ENCODE assay signal across 13 cellular contexts in genomic region chr2:54669677-54670484, GRCh38. TPM values are rescaled to one million over a fixed set of nuclear protein-coding genes. Genes with fewer than 3 reads are reported as not detected.
DNase-seq lines count a peak whose midpoint lies in the region; ATAC-seq and TF ChIP-seq lines count a peak whose summit lies in the region.
"Had no signal": no experiment of that assay in that cellular context is flagged by ENCODE, and none has a peak within 500 bp of the region (broad histone marks: within the 10 kb centered on the region; RNA-seq: fewer than 3 reads in every experiment).

No MANE protein-coding gene starts in this region.

- no peak for ATAC-seq in CD4-positive, alpha-beta T cell (ENCODE audit: poor library complexity)
- no peak for ATAC-seq in natural killer cell treated with Interleukin-12 subunit alpha and Interleukin-12 subunit beta and Interleukin-15 and Interleukin-18, amount 100 ng/mL, for 72 hours

- DNase-seq in CD4-positive, alpha-beta T cell, result no peak
- DNase-seq in OCI-M1 (lab: John Stamatoyannopoulos, UW) (peak; percentile 67), fibroblast of lung (ENCODE audit: low read depth in 2 of 2) (peak; percentile 39 to 90), renal cortical epithelial cell (ENCODE audit: low read depth) (peak; percentile 57), NCI-H146 treated with DMSO at 0.1 percent for 48 hours (lab: John Stamatoyannopoulos, UW; ENCODE audit: unreplicated experiment) (no peak), neural progenitor cell (ENCODE audit: low spot score) (no peak), cerebellar nuclear complex (lab: John Stamatoyannopoulos, UW) (no peak)
- no peak for DNase-seq in natural killer cell treated with Interleukin-12 subunit alpha and Interleukin-12 subunit beta and Interleukin-15 and Interleukin-18, amount 100 ng/mL, for 72 hours (ENCODE audit: low spot score)
- DNase-seq: activated CD4-positive, CD25-positive, alpha-beta regulatory T cell treated with anti-CD3 and anti-CD28 coated beads, Interleukin-2, amount 50 U/mL, for 72 hours; GDM1; H9; NCI-H1105 had no signal

- H3K27me3 Mint-ChIP-seq in CD4-positive, alpha-beta T cell, result no peaks in the 10 kb centered on the region
- H3K27me3 Mint-ChIP-seq in natural killer cell treated with Interleukin-12 subunit alpha and Interleukin-12 subunit beta and Interleukin-15 and Interleukin-18, amount 100 ng/mL, for 72 hours, result peaks cover 0 to 8% of the 10 kb centered on the region in 2 donors
- H3K27me3 Mint-ChIP-seq in neural progenitor cell (ENCODE audit: insufficient read depth, low read depth), result no peaks in the 10 kb centered on the region

- H3K27ac Mint-ChIP-seq in CD4-positive, alpha-beta T cell, result peak overlapping the region; percentile 2
- peak overlapping the region in 1 of 2 donors; percentile 29 for H3K27ac Mint-ChIP-seq in natural killer cell treated with Interleukin-12 subunit alpha and Interleukin-12 subunit beta and Interleukin-15 and Interleukin-18, amount 100 ng/mL, for 72 hours
- no peak overlapping the region for H3K27ac Mint-ChIP-seq in neural progenitor cell
- H3K27ac Mint-ChIP-seq: dendritic cell treated with granulocyte-macrophage colony-stimulating factor and Interleukin-4, amounts not matched to agents 40 ng/mL and 50 ng/mL, for 4 days; H9 had no signal

- H3K9ac ChIP-seq in fibroblast of lung (ENCODE audit: insufficient read depth, low read length) (no peak overlapping the region), neural progenitor cell (no peak overlapping the region)

- H3K4me3 ChIP-seq in fibroblast of lung (replicated peaks in 1 of 4; ENCODE audit: control extremely low read depth in 1 of 4, insufficient read depth in 1 of 4, low read depth in 3 of 4, low read length in 4 of 4) (no peak overlapping the region), neural progenitor cell (no peak overlapping the region)

- H3K79me2 ChIP-seq in fibroblast of lung (ENCODE audit: control insufficient read depth, insufficient read depth, low read length) (no peaks in the 10 kb centered on the region), neural progenitor cell (ENCODE audit: low read depth) (no peaks in the 10 kb centered on the region)

- no peak for TF ChIP-seq CTCF in CD4-positive, alpha-beta T cell (IDR thresholded peaks at IDR 0.05)
- TF ChIP-seq CTCF in fibroblast of lung (conservative IDR thresholded peaks at IDR 0.05 in 1 of 2, IDR thresholded peaks at IDR 0.05 in 1 of 2; ENCODE audit: low read depth in 1 of 2, low read length in 2 of 2) (no peak), neural progenitor cell (IDR thresholded peaks at IDR 0.05) (no peak)

- CTCF ChIA-PET in CD4-positive, alpha-beta T cell (lab: Charles Lee), result no interaction called here

- H3K4me1 Mint-ChIP-seq in CD4-positive, alpha-beta T cell (ENCODE audit: low read depth), result peaks cover 17% of the 10 kb centered on the region
- peaks cover 23 to 25% of the 10 kb centered on the region in 2 donors for H3K4me1 Mint-ChIP-seq in natural killer cell treated with Interleukin-12 subunit alpha and Interleukin-12 subunit beta and Interleukin-15 and Interleukin-18, amount 100 ng/mL, for 72 hours (ENCODE audit: low read depth in 2 of 2)
- peaks cover 3% of the 10 kb centered on the region for H3K4me1 Mint-ChIP-seq in neural progenitor cell

- H3K4me1 ChIP-seq in fibroblast of lung (ENCODE audit: control insufficient read depth, extremely low read depth, insufficient read depth, low read length), result peaks cover 34% of the 10 kb centered on the region
- H3K4me1 ChIP-seq in neural progenitor cell, result no peaks in the 10 kb centered on the region

- H3F3A ChIP-seq in neural progenitor cell (ENCODE audit: low read depth), result no peaks in the 10 kb centered on the region

- H3K4me3 Mint-ChIP-seq in CD4-positive, alpha-beta T cell, result no peak overlapping the region
- H3K4me3 Mint-ChIP-seq in natural killer cell treated with Interleukin-12 subunit alpha and Interleukin-12 subunit beta and Interleukin-15 and Interleukin-18, amount 100 ng/mL, for 72 hours, result no peak overlapping the region
- H3K4me3 Mint-ChIP-seq in neural progenitor cell, result no peak overlapping the region
- H3K4me3 Mint-ChIP-seq: dendritic cell treated with granulocyte-macrophage colony-stimulating factor and Interleukin-4, amounts not matched to agents 40 ng/mL and 50 ng/mL, for 4 days; H9 had no signal

- peaks cover 70% of the 10 kb centered on the region for H3K36me3 Mint-ChIP-seq in CD4-positive, alpha-beta T cell (ENCODE audit: low read depth)
- no peaks in the 10 kb centered on the region for H3K36me3 Mint-ChIP-seq in natural killer cell treated with Interleukin-12 subunit alpha and Interleukin-12 subunit beta and Interleukin-15 and Interleukin-18, amount 100 ng/mL, for 72 hours
- peaks cover 23% of the 10 kb centered on the region for H3K36me3 Mint-ChIP-seq in neural progenitor cell

- no peaks in the 10 kb centered on the region for H3K9me3 Mint-ChIP-seq in CD4-positive, alpha-beta T cell
- no peaks in the 10 kb centered on the region for H3K9me3 Mint-ChIP-seq in natural killer cell treated with Interleukin-12 subunit alpha and Interleukin-12 subunit beta and Interleukin-15 and Interleukin-18, amount 100 ng/mL, for 72 hours
- no peaks in the 10 kb centered on the region for H3K9me3 Mint-ChIP-seq in neural progenitor cell
- H3K9me3 Mint-ChIP-seq: dendritic cell treated with granulocyte-macrophage colony-stimulating factor and Interleukin-4, amounts not matched to agents 40 ng/mL and 50 ng/mL, for 4 days; H9 had no signal

- H4K20me1 ChIP-seq in fibroblast of lung (ENCODE audit: control insufficient read depth, extremely low read depth, insufficient read depth, low read length) (no peaks in the 10 kb centered on the region), neural progenitor cell (ENCODE audit: low read depth) (no peaks in the 10 kb centered on the region)

- POLR2A ChIA-PET in CD4-positive, alpha-beta T cell (lab: Charles Lee), result no interaction called here

- no peak overlapping the region for H3K27ac ChIP-seq in CD4-positive, alpha-beta T cell (ENCODE audit: low read depth, low read length)
- H3K27ac ChIP-seq in fibroblast of lung (ENCODE audit: insufficient read depth, low read length) (no peak overlapping the region), neural progenitor cell (no peak overlapping the region)

- H3K36me3 ChIP-seq in fibroblast of lung (ENCODE audit: control insufficient read depth, insufficient read depth, low read length), result peaks cover 13% of the 10 kb centered on the region
- H3K36me3 ChIP-seq in neural progenitor cell, result no peaks in the 10 kb centered on the region

- H2AFZ ChIP-seq in fibroblast of lung (ENCODE audit: low read length) (no peak overlapping the region), neural progenitor cell (replicated peaks) (no peak overlapping the region)

- no peaks in the 10 kb centered on the region for H3K9me3 ChIP-seq in CD4-positive, alpha-beta T cell (ENCODE audit: control insufficient read depth, low read length)
- no peaks in the 10 kb centered on the region for H3K9me3 ChIP-seq in fibroblast of lung (ENCODE audit: control insufficient read depth, insufficient read depth, low read depth, low read length)
- no peaks in the 10 kb centered on the region for H3K9me3 ChIP-seq in neural progenitor cell (ENCODE audit: low read depth)

- no peak overlapping the region for H3K4me2 ChIP-seq in fibroblast of lung (ENCODE audit: extremely low read depth, insufficient read depth, low read length)
- no peak overlapping the region for H3K4me2 ChIP-seq in neural progenitor cell

- H3K27me3 ChIP-seq in CD4-positive, alpha-beta T cell (ENCODE audit: control insufficient read depth, insufficient read depth, low read length), result no peaks in the 10 kb centered on the region
- H3K27me3 ChIP-seq in fibroblast of lung (ENCODE audit: control insufficient read depth, insufficient read depth, low read length) (no peaks in the 10 kb centered on the region), neural progenitor cell (no peaks in the 10 kb centered on the region)

- intact Hi-C loops in CD4-positive, alpha-beta T cell (cut with DNase I, micrococcal nuclease), result loop anchor here (10.0 kb wide), 3 partner anchors 165 to 505 kb away; no protein-coding TSS in a partner anchor

RNA-seq across cellular contexts. Expression of gene EML6, which starts 53.6 kb away (rescaled TPM):
- total RNA-seq in CD4-positive, alpha-beta T cell, result under 1 TPM; 0.22 to 0.34 TPM
- 0.26 and 1.3 TPM in 2 replicates for total RNA-seq in fibroblast of lung
- 0.24 and 0.34 TPM in 2 replicates for polyA plus RNA-seq in fibroblast of lung
- polyA plus RNA-seq in fibroblast of lung (2012), result 0.23 and 0.38 TPM in 2 replicates
- polyA minus RNA-seq in fibroblast of lung (ENCODE audit: low replicate concordance), result not detected in 2 replicates
- total RNA-seq in renal cortical epithelial cell, result 1.6 and 1.7 TPM in 2 replicates
- 1 to 10 TPM; 1.0 to 1.1 TPM for total RNA-seq in natural killer cell treated with Interleukin-12 subunit alpha and Interleukin-12 subunit beta and Interleukin-15 and Interleukin-18, amount 100 ng/mL, for 72 hours
- total RNA-seq in neural progenitor cell (ENCODE audit: low replicate concordance), result 0.39 and 1.6 TPM in 2 replicates

Comparison
In these comparisons a context has a peak if more than half of its experiments do, and no peak if none do; other contexts are left out.
1. DNase-seq: peak in OCI-M1 (single experiment), fibroblast of lung (2 of 2) and renal cortical epithelial cell (single experiment); none in CD4-positive, alpha-beta T cell (0 of 10), natural killer cell treated with Interleukin-12 subunit alpha and Interleukin-12 subunit beta and Interleukin-15 and Interleukin-18, amount 100 ng/mL, for 72 hours (single experiment), NCI-H146 treated with DMSO at 0.1 percent for 48 hours (single experiment), neural progenitor cell (single experiment) and cerebellar nuclear complex (0 of 2).